ENCODE assay signal across 8 cellular contexts in the genomic region with DNA sequence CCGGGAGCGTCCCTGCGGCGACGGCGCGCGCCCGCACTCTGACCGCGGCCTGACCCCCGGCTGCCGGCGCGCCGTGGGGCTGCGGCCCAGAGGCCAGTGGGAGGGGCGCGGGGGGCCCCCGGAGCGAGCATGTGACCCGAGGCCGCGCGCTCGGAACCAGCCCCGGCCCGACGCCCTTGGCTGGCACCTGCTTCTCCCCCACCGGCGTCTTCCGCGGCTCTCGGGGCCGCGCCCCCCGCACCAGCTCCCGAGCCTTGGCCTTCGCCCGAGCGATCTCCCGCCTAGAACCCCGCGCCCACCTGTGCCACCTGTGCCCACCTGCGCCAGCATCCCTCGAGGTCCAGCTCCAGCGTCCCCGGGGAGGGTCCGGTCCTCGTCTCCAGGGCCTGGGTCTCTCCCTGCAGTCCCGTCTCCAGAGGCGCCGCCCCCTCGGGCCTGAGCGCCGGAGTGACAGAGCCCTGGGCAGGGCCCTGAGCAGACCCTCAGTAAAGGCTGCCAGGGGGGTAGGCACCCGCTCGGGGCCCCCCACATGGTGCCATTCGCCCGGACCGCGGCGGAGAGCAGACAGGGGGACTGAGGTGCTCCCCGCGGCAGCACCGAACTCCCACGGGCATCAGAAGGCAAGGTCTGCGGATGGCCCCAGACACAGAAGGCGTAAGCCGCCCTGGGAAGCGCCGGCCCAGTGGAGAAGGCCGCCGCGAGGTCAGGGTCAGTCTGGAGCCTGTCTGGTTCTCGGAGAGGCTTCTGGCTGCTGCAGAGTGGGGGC. TPM values are rescaled to one million over a fixed set of nuclear protein-coding genes. Genes with fewer than 3 reads are reported as not detected.
DNase-seq lines count a peak whose midpoint lies in the region; ATAC-seq and TF ChIP-seq lines count a peak whose summit lies in the region.

No MANE protein-coding gene starts in this region.

- H3K27me3 ChIP-seq in SK-N-SH (ENCODE audit: insufficient read depth): no peaks in the 10 kb centered on the region

- peak overlapping the region; percentile 51; the same call in 1 of the 2 replicates for H3K9ac ChIP-seq in SK-N-SH

- H3K9me3 Mint-ChIP-seq in activated CD4-positive, alpha-beta T cell treated with anti-CD3 and anti-CD28 coated beads, Interleukin-2, amount 10 ng/mL, durations not matched to agents 24 days and 14 days: no peaks in the 10 kb centered on the region
- H3K9me3 Mint-ChIP-seq in naive thymus-derived CD8-positive, alpha-beta T cell: no peaks in the 10 kb centered on the region

- ATAC-seq in HG02759 (IDR thresholded peaks at IDR 0.05; ENCODE audit: unreplicated experiment) (peak; percentile 32), esophagus mucosa (peak; percentile 54), GM19452 (IDR thresholded peaks at IDR 0.05; ENCODE audit: unreplicated experiment) (no peak)
- ATAC-seq in naive thymus-derived CD8-positive, alpha-beta T cell: peak; percentile 33 to 46

- no peaks in the 10 kb centered on the region for H3K9me3 ChIP-seq in SK-N-SH

- H3K4me2 ChIP-seq in SK-N-SH: peak overlapping the region; percentile 63

- no peak overlapping the region for H3K27ac Mint-ChIP-seq in activated CD4-positive, alpha-beta T cell treated with anti-CD3 and anti-CD28 coated beads, Interleukin-2, amount 10 ng/mL, durations not matched to agents 24 days and 14 days
- H3K27ac Mint-ChIP-seq in naive thymus-derived CD8-positive, alpha-beta T cell: peak overlapping the region in 9 of 10 donors; percentile 19 to 89 (median 71)

- POLR2A ChIA-PET in SK-N-SH (lab: Yijun Ruan, JAX): no interaction called here
- POLR2A ChIA-PET in naive thymus-derived CD8-positive, alpha-beta T cell (lab: Charles Lee): interaction anchor here (0.7 to 1.4 kb wide), 4 partner anchors 13 to 62 kb away, joined by 3 read pairs; no protein-coding TSS in a partner anchor

- no peaks in the 10 kb centered on the region for H4K20me1 ChIP-seq in SK-N-SH (ENCODE audit: insufficient read depth)

- peak overlapping the region in 1 of 2 experiments; percentile 75; a peak in 1 of 4 replicates for H3K27ac ChIP-seq in SK-N-SH (ENCODE audit: low read depth in 2 of 2, low read length in 1 of 2)

- 61% methylated on average over 14 of the region's 76 CpGs for WGBS in SK-N-SH (ENCODE audit: low lambda C conversion rate)

- H3K9me2 ChIP-seq in SK-N-SH: no peaks in the 10 kb centered on the region

- peaks cover 8% of the 10 kb centered on the region; the same call in 1 of the 2 replicates for H3K79me2 ChIP-seq in SK-N-SH (ENCODE audit: insufficient read depth)

- H3K4me1 ChIP-seq in SK-N-SH (ENCODE audit: control insufficient read depth in 1 of 2, insufficient read depth in 2 of 2, low read depth in 1 of 2, low read length in 1 of 2): peaks cover 0 to 10% of the 10 kb centered on the region in 2 experiments; a peak in 1 of 4 replicates

- no peak for DNase-seq in activated CD4-positive, alpha-beta T cell treated with anti-CD3 and anti-CD28 coated beads, Interleukin-2, amount 10 ng/mL, durations not matched to agents 24 days and 14 days
- no peak for DNase-seq in activated CD4-positive, alpha-beta T cell treated with anti-CD3 and anti-CD28 coated beads for 1 hour
- DNase-seq in SK-N-SH: peak; percentile 49
- peak in 3 of 10 donors; percentile 16 to 45 (median 42) for DNase-seq in naive thymus-derived CD8-positive, alpha-beta T cell
- DNase-seq in NAMALWA (ENCODE audit: low spot score): no peak

- peaks cover 29% of the 10 kb centered on the region for H3K27me3 Mint-ChIP-seq in activated CD4-positive, alpha-beta T cell treated with anti-CD3 and anti-CD28 coated beads, Interleukin-2, amount 10 ng/mL, durations not matched to agents 24 days and 14 days
- peaks cover 0 to 5% (median 0%) of the 10 kb centered on the region in 5 donors for H3K27me3 Mint-ChIP-seq in naive thymus-derived CD8-positive, alpha-beta T cell

- H3K4me3 Mint-ChIP-seq in activated CD4-positive, alpha-beta T cell treated with anti-CD3 and anti-CD28 coated beads, Interleukin-2, amount 10 ng/mL, durations not matched to agents 24 days and 14 days: peak overlapping the region; percentile 71
- H3K4me3 Mint-ChIP-seq in naive thymus-derived CD8-positive, alpha-beta T cell: peak overlapping the region; percentile 67 to 87 (median 80)

- peaks cover 13% of the 10 kb centered on the region for H3K4me1 Mint-ChIP-seq in activated CD4-positive, alpha-beta T cell treated with anti-CD3 and anti-CD28 coated beads, Interleukin-2, amount 10 ng/mL, durations not matched to agents 24 days and 14 days
- peaks cover 10 to 18% (median 18%) of the 10 kb centered on the region in 4 donors for H3K4me1 Mint-ChIP-seq in naive thymus-derived CD8-positive, alpha-beta T cell

- no peaks in the 10 kb centered on the region for H3K36me3 Mint-ChIP-seq in activated CD4-positive, alpha-beta T cell treated with anti-CD3 and anti-CD28 coated beads, Interleukin-2, amount 10 ng/mL, durations not matched to agents 24 days and 14 days (ENCODE audit: low read depth)
- peaks cover 0 to 6% (median 0%) of the 10 kb centered on the region in 3 donors for H3K36me3 Mint-ChIP-seq in naive thymus-derived CD8-positive, alpha-beta T cell

- no peak for TF ChIP-seq CTCF in SK-N-SH (IDR thresholded peaks at IDR 0.05)

- H3K36me3 ChIP-seq in SK-N-SH (replicated peaks in 1 of 2; ENCODE audit: control insufficient read depth in 1 of 2, insufficient read depth in 2 of 2, low read length in 1 of 2): no peaks in the 10 kb centered on the region

- peak overlapping the region; percentile 70; the same call in 1 of the 2 replicates for H2AFZ ChIP-seq in SK-N-SH (ENCODE audit: low read depth)

- TF ChIP-seq RAD21 in SK-N-SH (IDR thresholded peaks at IDR 0.05; ENCODE audit: low read length): no peak

- peaks cover 4% of the 10 kb centered on the region for H3F3A ChIP-seq in SK-N-SH (replicated peaks; ENCODE audit: insufficient read depth)

- H3K4me3 ChIP-seq in SK-N-SH (ENCODE audit: low read depth in 2 of 2, low read length in 1 of 2): peak overlapping the region; percentile 68 to 74

- no peak for TF ChIP-seq EP300 in SK-N-SH (IDR thresholded peaks at IDR 0.05; ENCODE audit: borderline replicate concordance in 1 of 2, low read depth in 1 of 2, low read length in 1 of 2)

- intact Hi-C loops in activated CD4-positive, alpha-beta T cell treated with anti-CD3 and anti-CD28 coated beads, Interleukin-2, amount 10 ng/mL, durations not matched to agents 24 days and 14 days (cut with micrococcal nuclease): loop anchor here (2.0 to 5.0 kb wide), 3 partner anchors 25 to 133 kb away; a partner anchor contains a TSS

- CTCF ChIA-PET in SK-N-SH (lab: Yijun Ruan, JAX): interaction anchor here (1.4 kb wide), 1 partner anchor 34 kb away, joined by 3 read pairs; no protein-coding TSS in a partner anchor

TF ChIP-seq in SK-N-SH, 30 proteins besides CTCF, POLR2A, EP300 and RAD21 (continues in another document):
- TF ChIP-seq, protein P1, sequence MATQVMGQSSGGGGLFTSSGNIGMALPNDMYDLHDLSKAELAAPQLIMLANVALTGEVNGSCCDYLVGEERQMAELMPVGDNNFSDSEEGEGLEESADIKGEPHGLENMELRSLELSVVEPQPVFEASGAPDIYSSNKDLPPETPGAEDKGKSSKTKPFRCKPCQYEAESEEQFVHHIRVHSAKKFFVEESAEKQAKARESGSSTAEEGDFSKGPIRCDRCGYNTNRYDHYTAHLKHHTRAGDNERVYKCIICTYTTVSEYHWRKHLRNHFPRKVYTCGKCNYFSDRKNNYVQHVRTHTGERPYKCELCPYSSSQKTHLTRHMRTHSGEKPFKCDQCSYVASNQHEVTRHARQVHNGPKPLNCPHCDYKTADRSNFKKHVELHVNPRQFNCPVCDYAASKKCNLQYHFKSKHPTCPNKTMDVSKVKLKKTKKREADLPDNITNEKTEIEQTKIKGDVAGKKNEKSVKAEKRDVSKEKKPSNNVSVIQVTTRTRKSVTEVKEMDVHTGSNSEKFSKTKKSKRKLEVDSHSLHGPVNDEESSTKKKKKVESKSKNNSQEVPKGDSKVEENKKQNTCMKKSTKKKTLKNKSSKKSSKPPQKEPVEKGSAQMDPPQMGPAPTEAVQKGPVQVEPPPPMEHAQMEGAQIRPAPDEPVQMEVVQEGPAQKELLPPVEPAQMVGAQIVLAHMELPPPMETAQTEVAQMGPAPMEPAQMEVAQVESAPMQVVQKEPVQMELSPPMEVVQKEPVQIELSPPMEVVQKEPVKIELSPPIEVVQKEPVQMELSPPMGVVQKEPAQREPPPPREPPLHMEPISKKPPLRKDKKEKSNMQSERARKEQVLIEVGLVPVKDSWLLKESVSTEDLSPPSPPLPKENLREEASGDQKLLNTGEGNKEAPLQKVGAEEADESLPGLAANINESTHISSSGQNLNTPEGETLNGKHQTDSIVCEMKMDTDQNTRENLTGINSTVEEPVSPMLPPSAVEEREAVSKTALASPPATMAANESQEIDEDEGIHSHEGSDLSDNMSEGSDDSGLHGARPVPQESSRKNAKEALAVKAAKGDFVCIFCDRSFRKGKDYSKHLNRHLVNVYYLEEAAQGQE (IDR thresholded peaks at IDR 0.05; ENCODE audit: low read depth, low read length): no peak
- TF ChIP-seq, protein P2, sequence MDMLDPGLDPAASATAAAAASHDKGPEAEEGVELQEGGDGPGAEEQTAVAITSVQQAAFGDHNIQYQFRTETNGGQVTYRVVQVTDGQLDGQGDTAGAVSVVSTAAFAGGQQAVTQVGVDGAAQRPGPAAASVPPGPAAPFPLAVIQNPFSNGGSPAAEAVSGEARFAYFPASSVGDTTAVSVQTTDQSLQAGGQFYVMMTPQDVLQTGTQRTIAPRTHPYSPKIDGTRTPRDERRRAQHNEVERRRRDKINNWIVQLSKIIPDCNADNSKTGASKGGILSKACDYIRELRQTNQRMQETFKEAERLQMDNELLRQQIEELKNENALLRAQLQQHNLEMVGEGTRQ (IDR thresholded peaks at IDR 0.05; ENCODE audit: borderline replicate concordance, low read depth, low read length): no peak
- TF ChIP-seq, protein P3, sequence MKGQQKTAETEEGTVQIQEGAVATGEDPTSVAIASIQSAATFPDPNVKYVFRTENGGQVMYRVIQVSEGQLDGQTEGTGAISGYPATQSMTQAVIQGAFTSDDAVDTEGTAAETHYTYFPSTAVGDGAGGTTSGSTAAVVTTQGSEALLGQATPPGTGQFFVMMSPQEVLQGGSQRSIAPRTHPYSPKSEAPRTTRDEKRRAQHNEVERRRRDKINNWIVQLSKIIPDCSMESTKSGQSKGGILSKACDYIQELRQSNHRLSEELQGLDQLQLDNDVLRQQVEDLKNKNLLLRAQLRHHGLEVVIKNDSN (IDR thresholded peaks at IDR 0.05; ENCODE audit: borderline replicate concordance, low read depth): no peak
- TF ChIP-seq TAF1 (IDR thresholded peaks at IDR 0.05; ENCODE audit: borderline replicate concordance, low read depth, low read length) (no peak), TCF12 (IDR thresholded peaks at IDR 0.05) (no peak), CHD2 (IDR thresholded peaks at IDR 0.05; ENCODE audit: low read length, partially characterized antibody) (no peak)

RNA-seq across cellular contexts. Expression of a gene that starts 0.8 kb away (rescaled TPM):
- 8.6 and 8.8 TPM in 2 replicates for total RNA-seq in activated CD4-positive, alpha-beta T cell treated with anti-CD3 and anti-CD28 coated beads, Interleukin-2, amount 10 ng/mL, durations not matched to agents 24 days and 14 days
- polyA plus RNA-seq in SK-N-SH (2012; rRNA removed): 5.1 and 5.7 TPM in 2 replicates
- polyA plus RNA-seq in SK-N-SH (2012; cell fraction: cytosol; rRNA removed): 2.6 and 3.9 TPM in 2 replicates
- 31.2 and 31.8 TPM in 2 replicates for polyA plus RNA-seq in SK-N-SH (2012; cell fraction: nucleus; rRNA removed)
- total RNA-seq in esophagus mucosa: 35.9 TPM
- total RNA-seq in naive thymus-derived CD8-positive, alpha-beta T cell: 10 to 100 TPM; 38.0 to 40.3 TPM
- polyA plus RNA-seq in naive thymus-derived CD8-positive, alpha-beta T cell: 1 to 10 TPM; 2.5 to 6.8 (median 4.1) TPM
